11 cellular contexts compared by ENCODE assay signal in genomic region chr6:135008072-135008940, GRCh38. TPM values are rescaled to one million over a fixed set of nuclear protein-coding genes. Genes with fewer than 3 reads are reported as not detected.
DNase-seq lines count a peak whose midpoint lies in the region; ATAC-seq and TF ChIP-seq lines count a peak whose summit lies in the region.
"Had no signal": no experiment of that assay in that cellular context is flagged by ENCODE, and none has a peak within 500 bp of the region (broad histone marks: within the 10 kb centered on the region; RNA-seq: fewer than 3 reads in every experiment).

No MANE protein-coding gene starts in this region.

- no peak for TF ChIP-seq EP300 in stomach (IDR thresholded peaks at IDR 0.05)

- H3K4me3 ChIP-seq in endodermal cell (ENCODE audit: low read length): no peak overlapping the region
- H3K4me3 ChIP-seq in stomach: no peak overlapping the region

- H3K4me1 Mint-ChIP-seq in activated T-helper 1 cell treated with anti-CD3 and anti-CD28 coated beads, Interleukin-12 subunit alpha, Interleukin-12 subunit beta, Interleukin-2, Interleukin-4 antibody, amounts not matched to agents 30 ng/mL and 10 ng/mL and 1 ng/mL, durations not matched to agents 14 hours and 24 hours and 36 hours (ENCODE audit: low read depth): peaks cover 44% of the 10 kb centered on the region
- no peaks in the 10 kb centered on the region for H3K4me1 Mint-ChIP-seq in endodermal cell

- no peaks in the 10 kb centered on the region for H3K4me1 ChIP-seq in endodermal cell (ENCODE audit: control insufficient read depth, insufficient read depth, low read length)
- H3K4me1 ChIP-seq in stomach: no peaks in the 10 kb centered on the region

- peaks cover 28% of the 10 kb centered on the region for H3K36me3 Mint-ChIP-seq in activated T-helper 1 cell treated with anti-CD3 and anti-CD28 coated beads, Interleukin-12 subunit alpha, Interleukin-12 subunit beta, Interleukin-2, Interleukin-4 antibody, amounts not matched to agents 30 ng/mL and 10 ng/mL and 1 ng/mL, durations not matched to agents 14 hours and 24 hours and 36 hours (ENCODE audit: low read depth)
- H3K36me3 Mint-ChIP-seq in endodermal cell (ENCODE audit: low read depth): peaks cover 9% of the 10 kb centered on the region

- TF ChIP-seq POLR2A in stomach (IDR thresholded peaks at IDR 0.05): no peak

- TF ChIP-seq CTCF in GM10248 (IDR thresholded peaks at IDR 0.05; ENCODE audit: control extremely low read depth, extremely low read depth, low read depth, missing control alignments) (no peak), endodermal cell (conservative IDR thresholded peaks at IDR 0.05) (no peak), stomach (IDR thresholded peaks at IDR 0.05) (no peak)

- H3K9me3 ChIP-seq in endodermal cell (ENCODE audit: control insufficient read depth, low read length) (no peaks in the 10 kb centered on the region), stomach (no peaks in the 10 kb centered on the region)

- no peaks in the 10 kb centered on the region for H3K27me3 ChIP-seq in endodermal cell (ENCODE audit: control insufficient read depth, insufficient read depth, low read length, poor library complexity, severe bottlenecking)
- H3K27me3 ChIP-seq in stomach: no peaks in the 10 kb centered on the region

- DNase-seq in GM10248 (ENCODE audit: extremely low spot score): peak; percentile 35
- DNase-seq in activated T-helper 1 cell treated with anti-CD3 and anti-CD28 coated beads, Interleukin-12 subunit alpha, Interleukin-12 subunit beta, Interleukin-2, Interleukin-4 antibody, amounts not matched to agents 30 ng/mL and 10 ng/mL and 1 ng/mL, durations not matched to agents 14 hours and 24 hours and 36 hours (ENCODE audit: low spot score): no peak
- DNase-seq in endodermal cell: no peak
- no peak for DNase-seq in NCI-H748 (lab: John Stamatoyannopoulos, UW; ENCODE audit: unreplicated experiment)
- no peak for DNase-seq in stimulated activated CD4-positive, alpha-beta T cell treated with anti-CD3 and anti-CD28 coated beads, Interleukin-4, amount 100 ng/mL, for 24 hours
- DNase-seq in stomach: no peak
- DNase-seq: activated naive CD4-positive, alpha-beta T cell treated with Interleukin-2 at 50 U/mL for 16 hours; DMS79 treated with DMSO at 0.1 percent for 48 hours had no signal

- H3K27ac ChIP-seq in endodermal cell (ENCODE audit: low read depth, low read length) (no peak overlapping the region), stomach (no peak overlapping the region)

- H3K9me3 Mint-ChIP-seq in activated T-helper 1 cell treated with anti-CD3 and anti-CD28 coated beads, Interleukin-12 subunit alpha, Interleukin-12 subunit beta, Interleukin-2, Interleukin-4 antibody, amounts not matched to agents 30 ng/mL and 10 ng/mL and 1 ng/mL, durations not matched to agents 14 hours and 24 hours and 36 hours: no peaks in the 10 kb centered on the region
- H3K9me3 Mint-ChIP-seq in endodermal cell: no peaks in the 10 kb centered on the region

- H3K9ac ChIP-seq in endodermal cell (ENCODE audit: extremely low read depth, low read length, poor library complexity, severe bottlenecking): no peak overlapping the region

- intact Hi-C loops in activated T-helper 1 cell treated with anti-CD3 and anti-CD28 coated beads, Interleukin-12 subunit alpha, Interleukin-12 subunit beta, Interleukin-2, Interleukin-4 antibody, amounts not matched to agents 30 ng/mL and 10 ng/mL and 1 ng/mL, durations not matched to agents 14 hours and 24 hours and 36 hours (cut with micrococcal nuclease): no loop called here
- intact Hi-C loops in stomach (cut with DNase I; ENCODE audit: low total_unique reads): no loop called here

- peak overlapping the region; percentile 56 for H3K27ac Mint-ChIP-seq in activated T-helper 1 cell treated with anti-CD3 and anti-CD28 coated beads, Interleukin-12 subunit alpha, Interleukin-12 subunit beta, Interleukin-2, Interleukin-4 antibody, amounts not matched to agents 30 ng/mL and 10 ng/mL and 1 ng/mL, durations not matched to agents 14 hours and 24 hours and 36 hours
- no peak overlapping the region for H3K27ac Mint-ChIP-seq in endodermal cell

- ATAC-seq in GM19351 (IDR thresholded peaks at IDR 0.05; ENCODE audit: unreplicated experiment) (peak; percentile 84), HG02981 (IDR thresholded peaks at IDR 0.05; ENCODE audit: unreplicated experiment) (peak; percentile 92)

- H3K36me3 ChIP-seq in endodermal cell (ENCODE audit: control insufficient read depth, insufficient read depth, low read length) (peaks cover 12% of the 10 kb centered on the region), stomach (peaks cover 0 to 10% (median 0%) of the 10 kb centered on the region in 4 donors)

- H3K27me3 Mint-ChIP-seq in activated T-helper 1 cell treated with anti-CD3 and anti-CD28 coated beads, Interleukin-12 subunit alpha, Interleukin-12 subunit beta, Interleukin-2, Interleukin-4 antibody, amounts not matched to agents 30 ng/mL and 10 ng/mL and 1 ng/mL, durations not matched to agents 14 hours and 24 hours and 36 hours (ENCODE audit: insufficient read depth): no peaks in the 10 kb centered on the region
- no peaks in the 10 kb centered on the region for H3K27me3 Mint-ChIP-seq in endodermal cell (ENCODE audit: insufficient read depth)

- 96 to 100% methylated on average over 2 to 6 of the region's 6 CpGs for WGBS in endodermal cell (ENCODE audit: insufficient coverage in 1 of 2, insufficient read length in 1 of 2), 2 experiments
- 69 to 81% (median 71%) methylated on average over 6 of the region's 6 CpGs for WGBS in stomach, 5 donors

- CTCF ChIA-PET in GM10248 (lab: Yijun Ruan, JAX): interaction anchor here (1.2 to 1.6 kb wide), 5 partner anchors 8 to 114 kb away, joined by 3 to 4 read pairs (median 4); partner anchors contain the start of gene HBS1L

- H3K4me3 Mint-ChIP-seq in activated T-helper 1 cell treated with anti-CD3 and anti-CD28 coated beads, Interleukin-12 subunit alpha, Interleukin-12 subunit beta, Interleukin-2, Interleukin-4 antibody, amounts not matched to agents 30 ng/mL and 10 ng/mL and 1 ng/mL, durations not matched to agents 14 hours and 24 hours and 36 hours: no peak overlapping the region
- no peak overlapping the region for H3K4me3 Mint-ChIP-seq in endodermal cell

- POLR2A ChIA-PET in GM10248 (lab: Yijun Ruan, JAX): no interaction called here

RNA-seq across cellular contexts. Expression of gene HBS1L, which starts 46.3 kb away (rescaled TPM):
- total RNA-seq in activated T-helper 1 cell treated with anti-CD3 and anti-CD28 coated beads, Interleukin-12 subunit alpha, Interleukin-12 subunit beta, Interleukin-2, Interleukin-4 antibody, amounts not matched to agents 30 ng/mL and 10 ng/mL and 1 ng/mL, durations not matched to agents 14 hours and 24 hours and 36 hours: 104 and 115 TPM in 2 replicates
- 100 to 1,000 TPM; 106 to 122 TPM for total RNA-seq in endodermal cell
- 74.7 TPM for polyA plus RNA-seq in endodermal cell (2013, experiment 1 of 2)
- polyA plus RNA-seq in endodermal cell (2013, experiment 2 of 2): 67.1 TPM
- total RNA-seq in stomach: 10 to 100 TPM; 18.1 to 63.5 (median 48.7) TPM
- 10 to 100 TPM; 14.3 to 28.2 (median 23.2) TPM for polyA plus RNA-seq in stomach

RNA-seq across cellular contexts. Expression of gene ALDH8A1, which starts 58.4 kb away (rescaled TPM):
- total RNA-seq in activated T-helper 1 cell treated with anti-CD3 and anti-CD28 coated beads, Interleukin-12 subunit alpha, Interleukin-12 subunit beta, Interleukin-2, Interleukin-4 antibody, amounts not matched to agents 30 ng/mL and 10 ng/mL and 1 ng/mL, durations not matched to agents 14 hours and 24 hours and 36 hours: 0.93 and 1.6 TPM in 2 replicates
- total RNA-seq in endodermal cell (not detected), stomach (1 to 10 TPM in 1 of 5 donors, not detected in 4; 3.3 TPM)
- polyA plus RNA-seq in endodermal cell (2013, experiment 1 of 2): 0.68 TPM
- 1.6 TPM for polyA plus RNA-seq in endodermal cell (2013, experiment 2 of 2)
- polyA plus RNA-seq in stomach: under 1 TPM in 2 of 3 donors, not detected in 1; 0.12 to 0.45 TPM
- total RNA-seq: SK-MEL-5 had no signal
